ENCODE assay signal across 8 cellular contexts in the genomic region with DNA sequence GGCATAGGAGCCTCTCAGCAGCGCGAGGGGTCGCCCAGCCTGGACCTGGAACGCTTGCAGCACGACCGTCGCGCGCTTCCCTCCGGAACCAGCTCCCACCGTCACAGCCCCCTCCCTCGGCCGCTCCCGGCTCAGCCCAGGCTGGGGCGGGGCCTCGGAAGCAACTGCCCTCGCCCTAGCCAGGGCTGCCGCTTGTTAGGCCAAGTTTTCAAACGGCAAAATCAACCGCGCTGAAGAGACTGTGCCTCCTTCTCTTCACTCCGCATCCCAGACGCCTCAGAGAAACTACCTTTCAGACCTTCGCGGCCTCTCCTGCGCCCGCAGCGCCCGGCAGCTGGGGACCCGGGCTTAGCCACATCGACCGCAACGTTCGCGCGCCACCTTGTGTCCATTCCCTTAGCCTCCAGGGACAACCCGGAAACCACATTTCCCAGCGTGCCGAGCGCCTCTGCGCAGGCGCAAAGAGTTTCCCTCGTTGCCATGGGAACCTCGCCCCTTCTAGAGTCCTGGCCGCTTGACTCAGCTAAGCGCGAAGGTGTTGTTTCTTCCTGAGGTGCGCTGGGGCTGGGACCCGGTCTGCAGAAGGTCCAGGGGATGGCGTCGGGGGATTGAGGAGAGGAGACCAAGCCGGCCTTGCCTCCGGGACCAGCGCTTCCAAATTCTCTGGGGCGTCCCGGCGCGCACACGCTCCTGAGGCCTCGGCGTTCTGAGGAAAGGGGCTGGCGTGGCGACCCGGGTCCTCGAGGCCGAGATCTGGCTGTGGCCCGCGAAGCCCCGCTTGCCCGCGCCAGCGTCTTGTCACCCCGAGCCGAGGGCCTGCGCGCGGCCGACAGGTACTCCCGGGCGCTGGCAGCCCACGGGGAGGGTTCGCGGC. TPM values are rescaled to one million over a fixed set of nuclear protein-coding genes. Genes with fewer than 3 reads are reported as not detected.
DNase-seq lines count a peak whose midpoint lies in the region; ATAC-seq and TF ChIP-seq lines count a peak whose summit lies in the region.

No MANE protein-coding gene starts in this region.

- CTCF ChIA-PET in BJ (lab: Yijun Ruan, JAX) = interaction anchor here (0.6 to 11.2 kb wide), 43 partner anchors 8 to 1054 kb away, joined by 3 to 133 read pairs (median 5); partner anchors contain the start of genes ANKRD13D, GRK2, POLD4 and RAD9A

- peak; percentile 73 for ATAC-seq in HG03432 (IDR thresholded peaks at IDR 0.05; ENCODE audit: unreplicated experiment)

- H3K4me3 ChIP-seq in BJ (ENCODE audit: low read depth, low read length) = peak overlapping the region; percentile 83

- no peaks in the 10 kb centered on the region for H3K36me3 ChIP-seq in BJ (ENCODE audit: control insufficient read depth, insufficient read depth, low read length)

- peak overlapping the region; percentile 97 for H3K4me3 Mint-ChIP-seq in chondrocyte (ENCODE audit: unreplicated experiment)

- DNase-seq in BJ (ENCODE audit: low read depth) = peak; percentile 55
- DNase-seq in NCI-H460 (ENCODE audit: extremely low read depth, low read depth) = peak; percentile 92
- DNase-seq in activated CD4-positive, alpha-beta T cell treated with anti-CD3 and anti-CD28 coated beads for 24 hours (ENCODE audit: low read depth in 2 of 2) = peak; percentile 99
- DNase-seq in chondrocyte (ENCODE audit: low spot score) = peak; percentile 96
- peak; percentile 96 for DNase-seq in kidney tubule cell (ENCODE audit: low spot score)
- DNase-seq in stimulated activated CD4-positive, alpha-beta T cell treated with anti-CD3 and anti-CD28 coated beads, Interleukin-1b, Interleukin-23, amount 100 ng/mL, for 1 hour (ENCODE audit: low read depth in 2 of 2) = peak; percentile 96 to 98

- no peaks in the 10 kb centered on the region for H3K27me3 Mint-ChIP-seq in chondrocyte (ENCODE audit: low read depth)

- POLR2A ChIA-PET in BJ (lab: Charles Lee) = interaction anchor here (0.6 to 1.0 kb wide), 3 partner anchors 14 to 56 kb away, joined by 3 to 6 read pairs (median 3); partner anchors contain the start of genes CLCF1 and SSH3

- H3K36me3 Mint-ChIP-seq in chondrocyte (ENCODE audit: low read depth) = no peaks in the 10 kb centered on the region

- TF ChIP-seq POLR2A in GM19193 (IDR thresholded peaks at IDR 0.05; ENCODE audit: extremely low read depth, insufficient read depth, insufficient read length) = peak; percentile 67

- H3K9me3 Mint-ChIP-seq in chondrocyte (ENCODE audit: low read depth) = no peaks in the 10 kb centered on the region

- peak; percentile 93 for TF ChIP-seq CTCF in BJ (IDR thresholded peaks at IDR 0.05; ENCODE audit: insufficient read depth, low read depth, low read length)
- TF ChIP-seq CTCF in chondrocyte (IDR thresholded peaks at IDR 0.05) = peak; percentile 98

- H3K27ac Mint-ChIP-seq in chondrocyte (ENCODE audit: unreplicated experiment) = peak overlapping the region; percentile 99

- no peaks in the 10 kb centered on the region for H3K27me3 ChIP-seq in BJ (ENCODE audit: control insufficient read depth, insufficient read depth, low read length)

- peaks cover 12% of the 10 kb centered on the region for H3K4me1 Mint-ChIP-seq in chondrocyte (ENCODE audit: low read depth)

RNA-seq across cellular contexts. Expression of gene SSH3, which starts 14.3 kb away (rescaled TPM):
- polyA plus RNA-seq in BJ (2011; rRNA removed) = 19.1 and 22.1 TPM in 2 replicates
- 10.9 and 14.6 TPM in 2 replicates for polyA minus RNA-seq in BJ (2011; rRNA and poly(A)+ RNA removed)
- total RNA-seq in NCI-H460 (2014; rRNA removed; shearing (Covaris generic)) = 5.0 and 8.6 TPM in 2 replicates
- 55.0 and 71.8 TPM in 2 replicates for polyA plus RNA-seq in NCI-H460 (2014; cell fraction: nucleus; rRNA removed)
- 19.8 to 30.0 TPM (median 28.4 TPM) in 3 replicates for total RNA-seq in chondrocyte

RNA-seq across cellular contexts. Expression of gene ANKRD13D, which starts 28.5 kb away (rescaled TPM):
- 18.4 and 30.7 TPM in 2 replicates for polyA plus RNA-seq in BJ (2011; rRNA removed)
- polyA minus RNA-seq in BJ (2011; rRNA and poly(A)+ RNA removed) = 27.4 and 33.7 TPM in 2 replicates
- total RNA-seq in NCI-H460 (2014; rRNA removed; shearing (Covaris generic)) = 14.3 and 21.2 TPM in 2 replicates
- polyA plus RNA-seq in NCI-H460 (2014; cell fraction: nucleus; rRNA removed) = 82.4 and 84.6 TPM in 2 replicates
- total RNA-seq in chondrocyte = 40.0 to 51.8 TPM (median 47.8 TPM) in 3 replicates

RNA-seq across cellular contexts. Expression of gene POLD4, which starts 35.7 kb away (rescaled TPM):
- polyA plus RNA-seq in BJ (2011; rRNA removed) = 95.6 and 119 TPM in 2 replicates
- polyA minus RNA-seq in BJ (2011; rRNA and poly(A)+ RNA removed) = 14.4 and 21.1 TPM in 2 replicates
- 62.8 and 75.5 TPM in 2 replicates for total RNA-seq in NCI-H460 (2014; rRNA removed; shearing (Covaris generic))
- 91.6 and 132 TPM in 2 replicates for polyA plus RNA-seq in NCI-H460 (2014; cell fraction: nucleus; rRNA removed)
- total RNA-seq in chondrocyte = 48.8 to 67.7 TPM (median 63.4 TPM) in 3 replicates

RNA-seq across cellular contexts. Expression of gene GRK2, which starts 51.3 kb away (rescaled TPM):
- polyA plus RNA-seq in BJ (2011; rRNA removed) = 21.9 and 31.2 TPM in 2 replicates
- 62.1 and 64.5 TPM in 2 replicates for polyA minus RNA-seq in BJ (2011; rRNA and poly(A)+ RNA removed)
- 39.2 and 40.7 TPM in 2 replicates for total RNA-seq in NCI-H460 (2014; rRNA removed; shearing (Covaris generic))
- 80.1 and 123 TPM in 2 replicates for polyA plus RNA-seq in NCI-H460 (2014; cell fraction: nucleus; rRNA removed)
- 34.0 to 38.3 TPM (median 36.1 TPM) in 3 replicates for total RNA-seq in chondrocyte

RNA-seq across cellular contexts. Expression of gene CLCF1, which starts 55.8 kb away (rescaled TPM):
- polyA plus RNA-seq in BJ (2011; rRNA removed) = 13.9 and 21.3 TPM in 2 replicates
- 9.8 and 11.6 TPM in 2 replicates for polyA minus RNA-seq in BJ (2011; rRNA and poly(A)+ RNA removed)
- 4.9 and 5.3 TPM in 2 replicates for total RNA-seq in NCI-H460 (2014; rRNA removed; shearing (Covaris generic))
- 21.2 TPM in 2 replicates for polyA plus RNA-seq in NCI-H460 (2014; cell fraction: nucleus; rRNA removed)
- total RNA-seq in chondrocyte = 2.0 to 5.6 TPM (median 4.9 TPM) in 3 replicates

Comparison
In these comparisons a context has a peak if more than half of its experiments do, and no peak if none do; other contexts are left out.
1. Peak in every context shown above with its lines: DNase-seq, ATAC-seq and H3K4me3 ChIP-seq.